In genomic region chr17:45813051-45813731, GRCh38 we compare ENCODE assay signal across 15 cellular contexts. TPM values are rescaled to one million over a fixed set of nuclear protein-coding genes. Genes with fewer than 3 reads are reported as not detected.
DNase-seq lines count a peak whose midpoint lies in the region; ATAC-seq and TF ChIP-seq lines count a peak whose summit lies in the region.
"Had no signal": no experiment of that assay in that cellular context is flagged by ENCODE, and none has a peak within 500 bp of the region (broad histone marks: within the 10 kb centered on the region; RNA-seq: fewer than 3 reads in every experiment).

No MANE protein-coding gene starts in this region.

- POLR2A ChIA-PET in naive thymus-derived CD8-positive, alpha-beta T cell (lab: Charles Lee): no interaction called here

- no peak overlapping the region for H3K4me3 Mint-ChIP-seq in naive thymus-derived CD8-positive, alpha-beta T cell

- H4K20me1 ChIP-seq in DND-41 (ENCODE audit: insufficient read depth, low read length) (no peaks in the 10 kb centered on the region), neural cell (ENCODE audit: insufficient read depth) (no peaks in the 10 kb centered on the region)

- DNase-seq in DND-41: no peak
- DNase-seq in NCI-H524 treated with DMSO at 0.1 percent for 48 hours (lab: John Stamatoyannopoulos, UW): peak; percentile 36
- DNase-seq in epithelial cell of esophagus (ENCODE audit: low read depth): peak; percentile 4
- no peak for DNase-seq in NCI-H2081 (lab: John Stamatoyannopoulos, UW)
- DNase-seq in HCEC 1CT: no peak
- DNase-seq in naive thymus-derived CD8-positive, alpha-beta T cell: no peak
- DNase-seq: MV-4-11, NCI-H774, psoas muscle, T-helper 1 cell, transverse colon had no signal

- no peak overlapping the region for H2AFZ ChIP-seq in DND-41 (ENCODE audit: low read depth, low read length)
- no peak overlapping the region for H2AFZ ChIP-seq in neural cell (ENCODE audit: low read depth, low read length)

- H3K79me2 ChIP-seq in DND-41 (ENCODE audit: insufficient read depth, low read length) (no peaks in the 10 kb centered on the region), neural cell (replicated peaks; ENCODE audit: insufficient read depth, low read length) (no peaks in the 10 kb centered on the region)

- H3F3A ChIP-seq in neural cell (ENCODE audit: insufficient read depth, low read length, poor library complexity, severe bottlenecking): no peaks in the 10 kb centered on the region

- peak; percentile 44 for TF ChIP-seq RAD21 in neural cell (conservative IDR thresholded peaks at IDR 0.05)

- TF ChIP-seq CTCF in DND-41 (IDR thresholded peaks at IDR 0.05; ENCODE audit: borderline replicate concordance, extremely low read depth, low read length, poor library complexity, severe bottlenecking) (peak; percentile 32), epithelial cell of esophagus (IDR thresholded peaks at IDR 0.05; ENCODE audit: insufficient read depth, low read depth, low read length, missing control alignments) (no peak), neural cell (IDR thresholded peaks at IDR 0.05; ENCODE audit: poor library complexity, severe bottlenecking) (peak; percentile 59)

- H3K27ac Mint-ChIP-seq in naive thymus-derived CD8-positive, alpha-beta T cell: peak overlapping the region in 1 of 10 donors; percentile 15

- H3K4me1 ChIP-seq in DND-41 (ENCODE audit: insufficient read depth, low read length): no peaks in the 10 kb centered on the region
- H3K4me1 ChIP-seq: transverse colon had no signal

- H3K36me3 Mint-ChIP-seq in naive thymus-derived CD8-positive, alpha-beta T cell: no peaks in the 10 kb centered on the region

- peaks cover 1 to 23% (median 8%) of the 10 kb centered on the region in 5 donors for H3K27me3 Mint-ChIP-seq in naive thymus-derived CD8-positive, alpha-beta T cell

- TF ChIP-seq EP300 in neural cell (conservative IDR thresholded peaks at IDR 0.05; ENCODE audit: poor library complexity, severe bottlenecking): no peak

- H3K9me3 ChIP-seq in DND-41 (ENCODE audit: insufficient read depth, low read length, severe bottlenecking): no peaks in the 10 kb centered on the region
- H3K9me3 ChIP-seq in neural cell (ENCODE audit: low read length): no peaks in the 10 kb centered on the region
- H3K9me3 ChIP-seq: psoas muscle, transverse colon had no signal

- no peak overlapping the region for H3K4me2 ChIP-seq in DND-41 (ENCODE audit: insufficient read depth, low read length)
- no peak overlapping the region for H3K4me2 ChIP-seq in neural cell (ENCODE audit: low read length)

- H3K4me1 Mint-ChIP-seq in naive thymus-derived CD8-positive, alpha-beta T cell: peaks cover 0 to 3% (median 0%) of the 10 kb centered on the region in 4 donors

- H3K9me3 Mint-ChIP-seq in naive thymus-derived CD8-positive, alpha-beta T cell: no peaks in the 10 kb centered on the region

- ATAC-seq in DND-41 (ENCODE audit: insufficient read depth, low read depth) (no peak), GM21786 (IDR thresholded peaks at IDR 0.05; ENCODE audit: unreplicated experiment) (no peak)
- ATAC-seq in naive thymus-derived CD8-positive, alpha-beta T cell: no peak
- ATAC-seq: left lobe of liver had no signal

- no peak overlapping the region for H3K27ac ChIP-seq in DND-41 (ENCODE audit: low read length)
- H3K27ac ChIP-seq in neural cell (ENCODE audit: low read length): no peak overlapping the region
- H3K27ac ChIP-seq: epithelial cell of prostate, psoas muscle, transverse colon had no signal

- no peak overlapping the region for H3K4me3 ChIP-seq in DND-41 (ENCODE audit: low read depth in 1 of 2, low read length in 2 of 2)
- no peak overlapping the region for H3K4me3 ChIP-seq in epithelial cell of esophagus (ENCODE audit: low read length)
- no peak overlapping the region for H3K4me3 ChIP-seq in neural cell (ENCODE audit: low read length)
- H3K4me3 ChIP-seq: psoas muscle, transverse colon had no signal

- H3K27me3 ChIP-seq in DND-41 (ENCODE audit: insufficient read depth, low read length, poor library complexity) (no peaks in the 10 kb centered on the region), neural cell (ENCODE audit: insufficient read depth, low read depth, low read length) (no peaks in the 10 kb centered on the region)

- no peaks in the 10 kb centered on the region for H3K36me3 ChIP-seq in DND-41 (ENCODE audit: insufficient read depth, low read length)
- no peaks in the 10 kb centered on the region for H3K36me3 ChIP-seq in neural cell (ENCODE audit: insufficient read depth, low read length)
- H3K36me3 ChIP-seq: transverse colon had no signal

- H3K9ac ChIP-seq in DND-41 (ENCODE audit: low read depth, low read length): no peak overlapping the region
- H3K9ac ChIP-seq in neural cell (ENCODE audit: low read length): no peak overlapping the region

- H3K9me2 ChIP-seq in neural cell (ENCODE audit: insufficient read depth, low read length): no peaks in the 10 kb centered on the region

TF ChIP-seq in neural cell, 6 proteins besides CTCF, POLR2A, EP300 and RAD21:
- TF ChIP-seq MXI1 (conservative IDR thresholded peaks at IDR 0.05; ENCODE audit: poor library complexity, severe bottlenecking) (no peak), TAF1 (IDR thresholded peaks at IDR 0.05; ENCODE audit: low read depth) (no peak), POLR2AphosphoS5 (IDR thresholded peaks at IDR 0.05) (no peak), SMC3 (conservative IDR thresholded peaks at IDR 0.05; ENCODE audit: poor library complexity) (peak; percentile 18), REST (IDR thresholded peaks at IDR 0.05; ENCODE audit: borderline replicate concordance) (no peak), EZH2 (IDR thresholded peaks at IDR 0.05; ENCODE audit: borderline replicate concordance, insufficient read depth, low read length, poor library complexity, severe bottlenecking) (no peak)

RNA-seq across cellular contexts. Expression of gene CRHR1, which starts 29.1 kb away (rescaled TPM):
- 3.3 and 4.5 TPM in 2 replicates for polyA plus RNA-seq in neural cell
- 3.2 and 7.1 TPM in 2 replicates for polyA minus RNA-seq in neural cell
- not detected for total RNA-seq in naive thymus-derived CD8-positive, alpha-beta T cell
- not detected for polyA plus RNA-seq in naive thymus-derived CD8-positive, alpha-beta T cell
- total RNA-seq: left lobe of liver, transverse colon had no signal

RNA-seq across cellular contexts. Expression of gene SPPL2C, which starts 31.5 kb away (rescaled TPM):
- polyA plus RNA-seq in neural cell: not detected in 2 replicates
- not detected in 2 replicates for polyA minus RNA-seq in neural cell
- total RNA-seq in naive thymus-derived CD8-positive, alpha-beta T cell: not detected
- not detected for polyA plus RNA-seq in naive thymus-derived CD8-positive, alpha-beta T cell
- total RNA-seq: left lobe of liver, psoas muscle, transverse colon had no signal
- polyA plus RNA-seq: psoas muscle had no signal

Comparison
In these comparisons a context has a peak if more than half of its experiments do, and no peak if none do; other contexts are left out.
1. DNase-seq: peak in NCI-H524 treated with DMSO at 0.1 percent for 48 hours (single experiment) and epithelial cell of esophagus (single experiment); none in DND-41 (single experiment), NCI-H2081 (0 of 2), HCEC 1CT (single experiment) and naive thymus-derived CD8-positive, alpha-beta T cell (0 of 10).